8 cellular contexts compared by ENCODE assay signal in genomic region chr1:160097911-160098851, GRCh38. TPM values are rescaled to one million over a fixed set of nuclear protein-coding genes. Genes with fewer than 3 reads are reported as not detected.
DNase-seq lines count a peak whose midpoint lies in the region; TF ChIP-seq lines count a peak whose summit lies in the region.

Gene IGSF8 (minus strand): TSS chr1:160098619. CDS start chr1:160098472, 147 bp downstream.

- H3K9me3 ChIP-seq in ES-I3 (ENCODE audit: control insufficient read depth, insufficient read depth, low read length) (no peaks in the 10 kb centered on the region), right atrium auricular region (no peaks in the 10 kb centered on the region)

- H3K4me3 ChIP-seq in right atrium auricular region, result peak within 1 kb of the TSS; percentile 52 to 88

- POLR2A ChIA-PET in HEK293T (lab: Yijun Ruan, JAX), result interaction anchor here (0.9 kb wide), 1 partner anchor 10 kb away, joined by 3 read pairs; no protein-coding TSS in a partner anchor

- CTCF ChIA-PET in HEK293T (lab: Yijun Ruan, JAX), result interaction anchor here (1.0 to 2.3 kb wide), 4 partner anchors 12 to 278 kb away, joined by 3 to 20 read pairs (median 8); no protein-coding TSS in a partner anchor

- H3K9ac ChIP-seq in ES-I3 (ENCODE audit: low read depth, low read length), result peak within 1 kb of the TSS; percentile 78

- H3K36me3 ChIP-seq in ES-I3 (ENCODE audit: insufficient read depth, low read length), result no peaks in the 10 kb centered on the region
- H3K36me3 ChIP-seq in right atrium auricular region, result no peaks in the 10 kb centered on the region

- DNase-seq in HEK293T (ENCODE audit: extremely low spot score) (peak; percentile 92), NCI-H1105 treated with DMSO at 0.1 percent for 48 hours (lab: John Stamatoyannopoulos, UW) (peak; percentile 95), T-helper 2 cell (peak; percentile 84 to 95 (median 91)), amygdala (lab: John Stamatoyannopoulos, UW) (peak in 55 of 56 donors; percentile 49 to 97 (median 91)), right atrium auricular region (ENCODE audit: low spot score) (peak; percentile 83), renal cortical epithelial cell (ENCODE audit: low read depth) (peak; percentile 63), GM10266 (ENCODE audit: extremely low spot score) (no peak)

- H3K4me1 ChIP-seq in ES-I3 (ENCODE audit: insufficient read depth, low read length), result peaks cover 34% of the 10 kb centered on the region
- peaks cover 0 to 48% of the 10 kb centered on the region in 2 donors for H3K4me1 ChIP-seq in right atrium auricular region

- peak within 1 kb of the TSS; percentile 87 to 89 for H3K27ac ChIP-seq in right atrium auricular region

- no peak for TF ChIP-seq CTCF in right atrium auricular region (IDR thresholded peaks at IDR 0.05)
- TF ChIP-seq CTCF in GM10266 (IDR thresholded peaks at IDR 0.05; ENCODE audit: control insufficient read depth, insufficient read depth, low read depth, missing control alignments), result no peak

- no peaks in the 10 kb centered on the region for H3K27me3 ChIP-seq in right atrium auricular region

TF ChIP-seq in HEK293T, 16 proteins besides CTCF, POLR2A, EP300 and RAD21:
- TF ChIP-seq SUZ12 (IDR thresholded peaks at IDR 0.05), result no peak
- no peak for TF ChIP-seq FOXK2 (IDR thresholded peaks at IDR 0.05)
- TF ChIP-seq FOXA1 (IDR thresholded peaks at IDR 0.05), result no peak
- TF ChIP-seq BHLHE40 (IDR thresholded peaks at IDR 0.05; ENCODE audit: borderline replicate concordance), result no peak
- no peak for TF ChIP-seq ARNT (IDR thresholded peaks at IDR 0.05)
- TF ChIP-seq ELF4 (IDR thresholded peaks at IDR 0.05), result no peak
- no peak for TF ChIP-seq FOXM1 (IDR thresholded peaks at IDR 0.05; ENCODE audit: borderline replicate concordance)
- peak; percentile 99 for TF ChIP-seq SP1 (IDR thresholded peaks at IDR 0.05)
- TF ChIP-seq L3MBTL2 (conservative IDR thresholded peaks at IDR 0.05), result no peak
- TF ChIP-seq PKNOX1 (IDR thresholded peaks at IDR 0.05), result no peak
- TF ChIP-seq TARDBP (IDR thresholded peaks at IDR 0.05), result no peak
- no peak for TF ChIP-seq LEF1 (IDR thresholded peaks at IDR 0.05; ENCODE audit: borderline replicate concordance)
- 0 out of 2 replicates have a peak, but pooled peaks have one; percentile 14 for TF ChIP-seq HDGF (IDR thresholded peaks at IDR 0.05; ENCODE audit: borderline replicate concordance)
- no peak for TF ChIP-seq ZNF384 (IDR thresholded peaks at IDR 0.05)

RNA-seq across cellular contexts. Expression of gene IGSF8, which starts in this region (rescaled TPM):
- total RNA-seq in right atrium auricular region, result 10 to 100 TPM; 20.1 to 20.8 TPM
- 56.1 and 59.4 TPM in 2 replicates for total RNA-seq in renal cortical epithelial cell
